In genomic region chr2:6524678-6525367, GRCh38 we compare ENCODE assay signal across 19 cellular contexts.
DNase-seq lines count a peak whose midpoint lies in the region; TF ChIP-seq lines count a peak whose summit lies in the region.
"Had no signal": no experiment of that assay in that cellular context is flagged by ENCODE, and none has a peak within 500 bp of the region (broad histone marks: within the 10 kb centered on the region; RNA-seq: fewer than 3 reads in every experiment).

No MANE protein-coding gene starts in this region.

- no peaks in the 10 kb centered on the region for H3K36me3 Mint-ChIP-seq in glutamatergic neuron (ENCODE audit: unreplicated experiment)

- no peak for TF ChIP-seq CTCF in glutamatergic neuron (IDR thresholded peaks at IDR 0.05; ENCODE audit: partially characterized antibody, unreplicated experiment)

- peak overlapping the region; percentile 87 for H3K27ac Mint-ChIP-seq in glutamatergic neuron (ENCODE audit: unreplicated experiment)

- no peaks in the 10 kb centered on the region for H3K27me3 Mint-ChIP-seq in glutamatergic neuron (ENCODE audit: unreplicated experiment)

- H3K4me1 Mint-ChIP-seq in glutamatergic neuron (ENCODE audit: low read depth, unreplicated experiment), result peaks cover 39% of the 10 kb centered on the region

- peak; percentile 2 for DNase-seq in M059J (ENCODE audit: low read depth)
- DNase-seq in SHP77 treated with DMSO at 0.1 percent for 48 hours (lab: John Stamatoyannopoulos, UW), result peak; percentile 59
- no peak for DNase-seq in glutamatergic neuron
- DNase-seq in renal cortical epithelial cell (ENCODE audit: low read depth), result peak; percentile 54
- no peak for DNase-seq in NCI-H1105 (lab: John Stamatoyannopoulos, UW)
- DNase-seq in NCI-H2227 (lab: John Stamatoyannopoulos, UW; ENCODE audit: unreplicated experiment), result no peak
- DNase-seq in NAMALWA (ENCODE audit: low spot score), result no peak
- DNase-seq: activated CD4-positive, alpha-beta T cell treated with anti-CD3 and anti-CD28 coated beads for 4 hours; activated gamma-delta T cell; amygdala; DMS 273 treated with DMSO at 0.1 percent for 48 hours; GF-D8; left ventricle myocardium inferior; NCI-H226; posterior cingulate gyrus; SJCRH30; small intestine; T1000; testis had no signal

- peak overlapping the region; percentile 36 for H3K4me3 Mint-ChIP-seq in glutamatergic neuron (ENCODE audit: unreplicated experiment)

- H3K9me3 Mint-ChIP-seq in glutamatergic neuron (ENCODE audit: unreplicated experiment), result peaks cover 5% of the 10 kb centered on the region

Comparison
In these comparisons a context has a peak if more than half of its experiments do, and no peak if none do; other contexts are left out.
1. DNase-seq: peak in M059J (single experiment), SHP77 treated with DMSO at 0.1 percent for 48 hours (single experiment) and renal cortical epithelial cell (single experiment); none in glutamatergic neuron (single experiment), NCI-H1105 (single experiment), NCI-H2227 (single experiment) and NAMALWA (single experiment).